Comparison of ENCODE assay signal across 2 cellular contexts in the genomic region with DNA sequence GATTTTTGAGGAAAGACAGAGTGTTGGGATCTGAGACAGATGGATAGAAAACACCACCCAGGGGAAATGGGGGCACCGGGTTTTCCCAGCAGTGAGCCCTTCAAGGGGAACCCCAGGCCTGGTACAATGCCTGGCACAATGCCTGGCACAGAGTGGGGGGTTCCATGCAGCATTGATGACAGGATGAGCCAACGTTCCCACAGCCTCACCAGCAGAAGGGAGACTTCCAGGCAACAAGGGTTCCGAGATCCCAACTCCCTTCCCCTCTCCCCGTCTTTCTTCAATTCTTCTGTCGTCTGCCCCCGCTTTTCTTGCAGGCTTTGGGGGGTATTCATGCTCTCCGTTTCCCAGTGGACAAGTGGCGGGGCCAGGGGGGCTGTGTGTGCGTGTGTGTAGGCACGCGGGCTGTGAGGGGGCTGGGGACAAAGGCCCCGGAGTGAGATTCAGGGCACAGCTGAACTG.
TF ChIP-seq lines count a peak whose summit lies in the region.

No MANE protein-coding gene starts in this region.

TF ChIP-seq in GM23338, 12 proteins besides CTCF, POLR2A, EP300 and RAD21 (continued from another document):
- TF ChIP-seq, protein P1, sequence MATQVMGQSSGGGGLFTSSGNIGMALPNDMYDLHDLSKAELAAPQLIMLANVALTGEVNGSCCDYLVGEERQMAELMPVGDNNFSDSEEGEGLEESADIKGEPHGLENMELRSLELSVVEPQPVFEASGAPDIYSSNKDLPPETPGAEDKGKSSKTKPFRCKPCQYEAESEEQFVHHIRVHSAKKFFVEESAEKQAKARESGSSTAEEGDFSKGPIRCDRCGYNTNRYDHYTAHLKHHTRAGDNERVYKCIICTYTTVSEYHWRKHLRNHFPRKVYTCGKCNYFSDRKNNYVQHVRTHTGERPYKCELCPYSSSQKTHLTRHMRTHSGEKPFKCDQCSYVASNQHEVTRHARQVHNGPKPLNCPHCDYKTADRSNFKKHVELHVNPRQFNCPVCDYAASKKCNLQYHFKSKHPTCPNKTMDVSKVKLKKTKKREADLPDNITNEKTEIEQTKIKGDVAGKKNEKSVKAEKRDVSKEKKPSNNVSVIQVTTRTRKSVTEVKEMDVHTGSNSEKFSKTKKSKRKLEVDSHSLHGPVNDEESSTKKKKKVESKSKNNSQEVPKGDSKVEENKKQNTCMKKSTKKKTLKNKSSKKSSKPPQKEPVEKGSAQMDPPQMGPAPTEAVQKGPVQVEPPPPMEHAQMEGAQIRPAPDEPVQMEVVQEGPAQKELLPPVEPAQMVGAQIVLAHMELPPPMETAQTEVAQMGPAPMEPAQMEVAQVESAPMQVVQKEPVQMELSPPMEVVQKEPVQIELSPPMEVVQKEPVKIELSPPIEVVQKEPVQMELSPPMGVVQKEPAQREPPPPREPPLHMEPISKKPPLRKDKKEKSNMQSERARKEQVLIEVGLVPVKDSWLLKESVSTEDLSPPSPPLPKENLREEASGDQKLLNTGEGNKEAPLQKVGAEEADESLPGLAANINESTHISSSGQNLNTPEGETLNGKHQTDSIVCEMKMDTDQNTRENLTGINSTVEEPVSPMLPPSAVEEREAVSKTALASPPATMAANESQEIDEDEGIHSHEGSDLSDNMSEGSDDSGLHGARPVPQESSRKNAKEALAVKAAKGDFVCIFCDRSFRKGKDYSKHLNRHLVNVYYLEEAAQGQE (IDR thresholded peaks at IDR 0.05; ENCODE audit: unreplicated experiment): no peak
- TF ChIP-seq, protein P2, sequence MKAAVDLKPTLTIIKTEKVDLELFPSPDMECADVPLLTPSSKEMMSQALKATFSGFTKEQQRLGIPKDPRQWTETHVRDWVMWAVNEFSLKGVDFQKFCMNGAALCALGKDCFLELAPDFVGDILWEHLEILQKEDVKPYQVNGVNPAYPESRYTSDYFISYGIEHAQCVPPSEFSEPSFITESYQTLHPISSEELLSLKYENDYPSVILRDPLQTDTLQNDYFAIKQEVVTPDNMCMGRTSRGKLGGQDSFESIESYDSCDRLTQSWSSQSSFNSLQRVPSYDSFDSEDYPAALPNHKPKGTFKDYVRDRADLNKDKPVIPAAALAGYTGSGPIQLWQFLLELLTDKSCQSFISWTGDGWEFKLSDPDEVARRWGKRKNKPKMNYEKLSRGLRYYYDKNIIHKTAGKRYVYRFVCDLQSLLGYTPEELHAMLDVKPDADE (IDR thresholded peaks at IDR 0.05): no peak

TF ChIP-seq in HepG2, 621 proteins besides CTCF, POLR2A, EP300 and RAD21 (continued from another document and continues in another):
- TF ChIP-seq, protein P3, sequence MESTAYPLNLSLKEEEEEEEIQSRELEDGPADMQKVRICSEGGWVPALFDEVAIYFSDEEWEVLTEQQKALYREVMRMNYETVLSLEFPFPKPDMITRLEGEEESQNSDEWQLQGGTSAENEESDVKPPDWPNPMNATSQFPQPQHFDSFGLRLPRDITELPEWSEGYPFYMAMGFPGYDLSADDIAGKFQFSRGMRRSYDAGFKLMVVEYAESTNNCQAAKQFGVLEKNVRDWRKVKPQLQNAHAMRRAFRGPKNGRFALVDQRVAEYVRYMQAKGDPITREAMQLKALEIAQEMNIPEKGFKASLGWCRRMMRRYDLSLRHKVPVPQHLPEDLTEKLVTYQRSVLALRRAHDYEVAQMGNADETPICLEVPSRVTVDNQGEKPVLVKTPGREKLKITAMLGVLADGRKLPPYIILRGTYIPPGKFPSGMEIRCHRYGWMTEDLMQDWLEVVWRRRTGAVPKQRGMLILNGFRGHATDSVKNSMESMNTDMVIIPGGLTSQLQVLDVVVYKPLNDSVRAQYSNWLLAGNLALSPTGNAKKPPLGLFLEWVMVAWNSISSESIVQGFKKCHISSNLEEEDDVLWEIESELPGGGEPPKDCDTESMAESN (CRISPR knock-in tag; conservative IDR thresholded peaks at IDR 0.05): 0 out of 2 replicates have a peak, but pooled peaks have one; percentile 26
- TF ChIP-seq, protein P4, sequence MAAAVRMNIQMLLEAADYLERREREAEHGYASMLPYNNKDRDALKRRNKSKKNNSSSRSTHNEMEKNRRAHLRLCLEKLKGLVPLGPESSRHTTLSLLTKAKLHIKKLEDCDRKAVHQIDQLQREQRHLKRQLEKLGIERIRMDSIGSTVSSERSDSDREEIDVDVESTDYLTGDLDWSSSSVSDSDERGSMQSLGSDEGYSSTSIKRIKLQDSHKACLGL (CRISPR knock-in tag; IDR thresholded peaks at IDR 0.05): 0 out of 2 replicates have a peak, but pooled peaks have one; percentile 0
- TF ChIP-seq ZNF598 (CRISPR knock-in tag; IDR thresholded peaks at IDR 0.05; ENCODE audit: borderline replicate concordance): 0 out of 2 replicates have a peak, but pooled peaks have one; percentile 13
- 0 out of 2 replicates have a peak, but pooled peaks have one; percentile 72 for TF ChIP-seq GTF3A (CRISPR knock-in tag; conservative IDR thresholded peaks at IDR 0.05)
- 0 out of 2 replicates have a peak, but pooled peaks have one; percentile 20 for TF ChIP-seq POGZ (CRISPR knock-in tag; IDR thresholded peaks at IDR 0.05)
- TF ChIP-seq, protein P1 (IDR thresholded peaks at IDR 0.05; ENCODE audit: borderline replicate concordance in 1 of 2, low read depth in 1 of 2, low read length in 2 of 2): no peak
- TF ChIP-seq ZNF850 (CRISPR knock-in tag; conservative IDR thresholded peaks at IDR 0.05): no peak
- no peak for TF ChIP-seq TP53 (CRISPR knock-in tag; conservative IDR thresholded peaks at IDR 0.05)
- TF ChIP-seq, protein P5, sequence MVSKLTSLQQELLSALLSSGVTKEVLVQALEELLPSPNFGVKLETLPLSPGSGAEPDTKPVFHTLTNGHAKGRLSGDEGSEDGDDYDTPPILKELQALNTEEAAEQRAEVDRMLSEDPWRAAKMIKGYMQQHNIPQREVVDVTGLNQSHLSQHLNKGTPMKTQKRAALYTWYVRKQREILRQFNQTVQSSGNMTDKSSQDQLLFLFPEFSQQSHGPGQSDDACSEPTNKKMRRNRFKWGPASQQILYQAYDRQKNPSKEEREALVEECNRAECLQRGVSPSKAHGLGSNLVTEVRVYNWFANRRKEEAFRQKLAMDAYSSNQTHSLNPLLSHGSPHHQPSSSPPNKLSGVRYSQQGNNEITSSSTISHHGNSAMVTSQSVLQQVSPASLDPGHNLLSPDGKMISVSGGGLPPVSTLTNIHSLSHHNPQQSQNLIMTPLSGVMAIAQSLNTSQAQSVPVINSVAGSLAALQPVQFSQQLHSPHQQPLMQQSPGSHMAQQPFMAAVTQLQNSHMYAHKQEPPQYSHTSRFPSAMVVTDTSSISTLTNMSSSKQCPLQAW (CRISPR knock-in tag; IDR thresholded peaks at IDR 0.05): peak; percentile 73; the same call in 1 of the 2 replicates
- TF ChIP-seq ARNTL (CRISPR knock-in tag; IDR thresholded peaks at IDR 0.05): peak; percentile 83
- TF ChIP-seq, protein P6, sequence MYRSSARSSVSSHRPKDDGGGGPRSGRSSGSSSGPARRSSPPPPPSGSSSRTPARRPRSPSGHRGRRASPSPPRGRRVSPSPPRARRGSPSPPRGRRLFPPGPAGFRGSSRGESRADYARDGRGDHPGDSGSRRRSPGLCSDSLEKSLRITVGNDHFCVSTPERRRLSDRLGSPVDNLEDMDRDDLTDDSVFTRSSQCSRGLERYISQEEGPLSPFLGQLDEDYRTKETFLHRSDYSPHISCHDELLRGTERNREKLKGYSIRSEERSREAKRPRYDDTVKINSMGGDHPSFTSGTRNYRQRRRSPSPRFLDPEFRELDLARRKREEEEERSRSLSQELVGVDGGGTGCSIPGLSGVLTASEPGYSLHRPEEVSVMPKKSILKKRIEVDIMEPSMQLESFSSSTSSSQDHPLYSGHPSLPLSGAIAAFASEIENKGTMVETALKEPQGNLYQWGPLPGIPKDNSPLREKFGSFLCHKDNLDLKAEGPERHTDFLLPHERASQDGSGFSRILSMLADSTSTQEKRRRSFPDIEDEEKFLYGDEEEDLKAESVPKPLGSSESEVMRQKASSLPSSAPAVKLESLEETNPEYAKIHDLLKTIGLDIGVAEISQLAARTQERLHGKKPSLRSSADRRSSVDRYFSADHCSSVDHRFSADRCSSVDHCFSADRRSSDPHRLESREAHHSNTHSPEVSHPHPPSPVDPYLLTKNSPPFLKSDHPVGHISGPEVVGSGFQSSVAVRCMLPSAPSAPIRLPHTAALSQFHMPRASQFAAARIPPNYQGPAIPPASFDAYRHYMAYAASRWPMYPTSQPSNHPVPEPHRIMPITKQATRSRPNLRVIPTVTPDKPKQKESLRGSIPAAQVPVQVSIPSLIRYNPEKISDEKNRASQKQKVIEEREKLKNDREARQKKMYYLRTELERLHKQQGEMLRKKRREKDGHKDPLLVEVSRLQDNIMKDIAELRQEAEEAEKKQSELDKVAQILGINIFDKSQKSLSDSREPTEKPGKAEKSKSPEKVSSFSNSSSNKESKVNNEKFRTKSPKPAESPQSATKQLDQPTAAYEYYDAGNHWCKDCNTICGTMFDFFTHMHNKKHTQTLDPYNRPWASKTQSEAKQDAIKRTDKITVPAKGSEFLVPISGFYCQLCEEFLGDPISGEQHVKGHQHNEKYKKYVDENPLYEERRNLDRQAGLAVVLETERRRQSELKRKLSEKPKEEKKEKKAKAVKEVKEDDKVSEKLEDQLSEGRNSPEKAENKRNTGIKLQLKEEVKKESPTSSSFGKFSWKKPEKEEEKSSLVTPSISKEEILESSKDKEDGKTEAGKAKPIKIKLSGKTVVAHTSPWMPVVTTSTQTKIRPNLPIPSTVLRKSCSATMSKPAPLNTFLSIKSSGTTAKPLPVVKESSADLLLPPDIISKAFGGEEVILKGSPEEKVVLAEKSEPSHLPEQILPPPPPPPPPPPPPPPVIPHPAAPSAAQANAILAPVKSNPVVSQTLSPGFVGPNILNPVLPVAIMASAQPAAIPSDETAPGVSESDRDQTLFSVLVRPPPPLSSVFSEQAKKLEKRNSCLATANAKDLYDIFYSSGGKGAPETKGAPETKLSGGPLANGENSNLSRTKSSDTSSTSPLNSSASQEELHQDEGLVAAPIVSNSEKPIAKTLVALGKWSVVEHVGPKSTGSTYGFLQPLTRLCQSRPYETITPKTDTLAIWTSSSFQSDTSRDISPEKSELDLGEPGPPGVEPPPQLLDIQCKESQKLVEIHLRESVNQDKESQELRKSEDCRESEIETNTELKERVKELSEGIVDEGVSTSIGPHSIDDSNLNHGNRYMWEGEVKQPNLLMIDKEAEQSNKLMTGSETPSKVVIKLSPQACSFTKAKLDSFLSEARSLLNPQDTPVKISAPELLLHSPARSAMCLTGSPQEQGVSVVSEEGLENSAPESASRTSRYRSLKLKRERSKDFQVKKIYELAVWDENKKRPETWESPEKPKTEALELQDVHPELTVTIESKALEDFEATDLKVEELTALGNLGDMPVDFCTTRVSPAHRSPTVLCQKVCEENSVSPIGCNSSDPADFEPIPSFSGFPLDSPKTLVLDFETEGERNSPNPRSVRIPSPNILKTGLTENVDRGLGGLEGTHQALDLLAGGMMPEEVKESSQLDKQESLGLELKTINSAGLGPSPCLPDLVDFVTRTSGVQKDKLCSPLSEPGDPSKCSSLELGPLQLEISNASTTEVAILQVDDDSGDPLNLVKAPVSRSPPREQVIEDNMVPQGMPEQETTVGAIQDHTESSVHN (CRISPR knock-in tag; IDR thresholded peaks at IDR 0.05): 0 out of 2 replicates have a peak, but pooled peaks have one; percentile 73
- 0 out of 2 replicates have a peak, but pooled peaks have one; percentile 16 for TF ChIP-seq SNAI1 (CRISPR knock-in tag; IDR thresholded peaks at IDR 0.05; ENCODE audit: borderline replicate concordance)
- 0 out of 2 replicates have a peak, but pooled peaks have one; percentile 27 for TF ChIP-seq SSRP1 (CRISPR knock-in tag; IDR thresholded peaks at IDR 0.05)
- TF ChIP-seq ZNF615 (CRISPR knock-in tag; IDR thresholded peaks at IDR 0.05; ENCODE audit: borderline replicate concordance): 0 out of 2 replicates have a peak, but pooled peaks have one; percentile 29
- TF ChIP-seq ZNF605 (CRISPR knock-in tag; IDR thresholded peaks at IDR 0.05): peak; percentile 10; the same call in 1 of the 2 replicates
- no peak for TF ChIP-seq ZNF616 (CRISPR knock-in tag; IDR thresholded peaks at IDR 0.05; ENCODE audit: low read depth)
- TF ChIP-seq, protein P7, sequence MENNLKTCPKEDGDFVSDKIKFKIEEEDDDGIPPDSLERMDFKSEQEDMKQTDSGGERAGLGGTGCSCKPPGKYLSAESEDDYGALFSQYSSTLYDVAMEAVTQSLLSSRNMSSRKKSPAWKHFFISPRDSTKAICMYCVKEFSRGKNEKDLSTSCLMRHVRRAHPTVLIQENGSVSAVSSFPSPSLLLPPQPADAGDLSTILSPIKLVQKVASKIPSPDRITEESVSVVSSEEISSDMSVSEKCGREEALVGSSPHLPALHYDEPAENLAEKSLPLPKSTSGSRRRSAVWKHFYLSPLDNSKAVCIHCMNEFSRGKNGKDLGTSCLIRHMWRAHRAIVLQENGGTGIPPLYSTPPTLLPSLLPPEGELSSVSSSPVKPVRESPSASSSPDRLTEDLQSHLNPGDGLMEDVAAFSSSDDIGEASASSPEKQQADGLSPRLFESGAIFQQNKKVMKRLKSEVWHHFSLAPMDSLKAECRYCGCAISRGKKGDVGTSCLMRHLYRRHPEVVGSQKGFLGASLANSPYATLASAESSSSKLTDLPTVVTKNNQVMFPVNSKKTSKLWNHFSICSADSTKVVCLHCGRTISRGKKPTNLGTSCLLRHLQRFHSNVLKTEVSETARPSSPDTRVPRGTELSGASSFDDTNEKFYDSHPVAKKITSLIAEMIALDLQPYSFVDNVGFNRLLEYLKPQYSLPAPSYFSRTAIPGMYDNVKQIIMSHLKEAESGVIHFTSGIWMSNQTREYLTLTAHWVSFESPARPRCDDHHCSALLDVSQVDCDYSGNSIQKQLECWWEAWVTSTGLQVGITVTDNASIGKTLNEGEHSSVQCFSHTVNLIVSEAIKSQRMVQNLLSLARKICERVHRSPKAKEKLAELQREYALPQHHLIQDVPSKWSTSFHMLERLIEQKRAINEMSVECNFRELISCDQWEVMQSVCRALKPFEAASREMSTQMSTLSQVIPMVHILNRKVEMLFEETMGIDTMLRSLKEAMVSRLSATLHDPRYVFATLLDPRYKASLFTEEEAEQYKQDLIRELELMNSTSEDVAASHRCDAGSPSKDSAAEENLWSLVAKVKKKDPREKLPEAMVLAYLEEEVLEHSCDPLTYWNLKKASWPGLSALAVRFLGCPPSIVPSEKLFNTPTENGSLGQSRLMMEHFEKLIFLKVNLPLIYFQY (CRISPR knock-in tag; IDR thresholded peaks at IDR 0.05; ENCODE audit: borderline replicate concordance): no peak
- 0 out of 2 replicates have a peak, but pooled peaks have one; percentile 18 for TF ChIP-seq ZNF136 (CRISPR knock-in tag; IDR thresholded peaks at IDR 0.05; ENCODE audit: low read depth)
- TF ChIP-seq HOXA7 (CRISPR knock-in tag; IDR thresholded peaks at IDR 0.05): no peak
